32 cellular contexts compared by ENCODE assay signal in the genomic region with DNA sequence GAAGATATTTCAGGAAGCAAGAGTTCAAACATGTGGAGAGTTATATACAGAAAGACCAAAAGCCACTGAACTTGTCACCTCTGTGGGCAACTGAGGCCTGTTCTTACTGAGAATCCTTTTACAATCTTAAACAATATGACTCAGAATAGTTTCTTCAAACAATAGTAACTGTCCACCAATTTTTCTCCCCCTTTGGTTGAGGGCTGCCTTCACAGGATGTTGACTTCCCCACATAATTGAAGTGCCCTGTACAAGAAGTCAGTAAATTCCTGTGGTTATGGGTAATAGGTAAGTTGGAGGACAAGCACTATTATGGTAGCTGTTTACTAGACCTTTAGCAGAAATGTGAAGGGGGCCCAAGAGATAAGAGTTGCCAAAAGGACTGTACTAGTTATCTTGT.
DNase-seq lines count a peak whose midpoint lies in the region; ATAC-seq and TF ChIP-seq lines count a peak whose summit lies in the region.
"Had no signal": no experiment of that assay in that cellular context is flagged by ENCODE, and none has a peak within 500 bp of the region (broad histone marks: within the 10 kb centered on the region; RNA-seq: fewer than 3 reads in every experiment).

No MANE protein-coding gene starts in this region.

- no peaks in the 10 kb centered on the region for H3K27me3 ChIP-seq in endodermal cell (ENCODE audit: control insufficient read depth, insufficient read depth, low read length, poor library complexity, severe bottlenecking)
- H3K27me3 ChIP-seq: BLaER1 treated with 17β-estradiol and CSF1 and Interleukin-3, amounts not matched to agents 10 nM and 100 nM; body of pancreas; gastroesophageal sphincter; hepatocyte; neutrophil; suprapubic skin; upper lobe of left lung had no signal

- H3K27ac ChIP-seq in RWPE1: no peak overlapping the region
- no peak overlapping the region for H3K27ac ChIP-seq in endodermal cell (ENCODE audit: low read depth, low read length)
- H3K27ac ChIP-seq: BLaER1 treated with 17β-estradiol and CSF1 and Interleukin-3, amounts not matched to agents 10 nM and 100 nM; body of pancreas; gastroesophageal sphincter; hepatocyte; HL-60; KMS-11; neutrophil; psoas muscle; skin epidermis; suprapubic skin; upper lobe of left lung had no signal

- H3K4me1 ChIP-seq in endodermal cell (ENCODE audit: control insufficient read depth, insufficient read depth, low read length): no peaks in the 10 kb centered on the region
- H3K4me1 ChIP-seq: BLaER1 treated with 17β-estradiol and CSF1 and Interleukin-3, amounts not matched to agents 10 nM and 100 nM; body of pancreas; gastroesophageal sphincter; psoas muscle; suprapubic skin; upper lobe of left lung had no signal

- H3K4me3 ChIP-seq in fibroblast of pulmonary artery (replicated peaks; ENCODE audit: low read depth, low read length): no peak overlapping the region
- H3K4me3 ChIP-seq in endodermal cell (ENCODE audit: low read length): no peak overlapping the region
- H3K4me3 ChIP-seq: BLaER1 treated with 17β-estradiol and CSF1 and Interleukin-3, amounts not matched to agents 10 nM and 100 nM; body of pancreas; gastroesophageal sphincter; hepatocyte; psoas muscle; skin epidermis; suprapubic skin; upper lobe of left lung had no signal

- no peaks in the 10 kb centered on the region for H3K4me1 Mint-ChIP-seq in endodermal cell
- H3K4me1 Mint-ChIP-seq: activated B cell treated with CpG ODN at 0.5 μM for 24 hours; activated CD4-positive, alpha-beta T cell treated with anti-CD3 and anti-CD28 coated beads, Interleukin-2, amount 10 ng/mL, durations not matched to agents 7 days and 5 days; stimulated activated naive B cell treated with anti-CD40 and anti-IgM and Interleukin-4, amounts not matched to agents 10 μg/mL and 1 μg/mL and 100 μg/mL, for 72 hours had no signal

- CTCF ChIA-PET in RWPE1 (lab: Yijun Ruan, JAX): no interaction called here

- no peak for ATAC-seq in HG02798 (IDR thresholded peaks at IDR 0.05; ENCODE audit: poor library complexity, unreplicated experiment)
- ATAC-seq: body of pancreas; gastroesophageal sphincter; left ventricle myocardium superior; psoas muscle; stimulated activated naive B cell treated with anti-CD40 and anti-IgM and Interleukin-4, amounts not matched to agents 10 μg/mL and 1 μg/mL and 100 μg/mL, for 72 hours had no signal

- no peaks in the 10 kb centered on the region for H3K9me3 Mint-ChIP-seq in endodermal cell

- H3K27me3 Mint-ChIP-seq in endodermal cell (ENCODE audit: insufficient read depth): no peaks in the 10 kb centered on the region
- H3K27me3 Mint-ChIP-seq: activated B cell treated with CpG ODN at 0.5 μM for 24 hours; activated CD4-positive, alpha-beta T cell treated with anti-CD3 and anti-CD28 coated beads, Interleukin-2, amount 10 ng/mL, durations not matched to agents 7 days and 5 days; activated T-cell treated with anti-CD3 and anti-CD28 coated beads, Interleukin-2, amount 50 U/mL, for 24 hours; stimulated activated naive B cell treated with anti-CD40 and anti-IgM and Interleukin-4, amounts not matched to agents 10 μg/mL and 1 μg/mL and 100 μg/mL, for 72 hours had no signal

- H3K4me3 Mint-ChIP-seq in endodermal cell: no peak overlapping the region
- H3K4me3 Mint-ChIP-seq: activated B cell treated with CpG ODN at 0.5 μM for 24 hours; activated CD4-positive, alpha-beta T cell treated with anti-CD3 and anti-CD28 coated beads, Interleukin-2, amount 10 ng/mL, durations not matched to agents 7 days and 5 days; activated T-cell treated with anti-CD3 and anti-CD28 coated beads, Interleukin-2, amount 50 U/mL, for 24 hours; stimulated activated naive B cell treated with anti-CD40 and anti-IgM and Interleukin-4, amounts not matched to agents 10 μg/mL and 1 μg/mL and 100 μg/mL, for 72 hours had no signal

- no peaks in the 10 kb centered on the region for H3K9me3 ChIP-seq in endodermal cell (ENCODE audit: control insufficient read depth, low read length)
- H3K9me3 ChIP-seq: BLaER1 treated with 17β-estradiol and CSF1 and Interleukin-3, amounts not matched to agents 10 nM and 100 nM; body of pancreas; gastroesophageal sphincter; neutrophil; psoas muscle; SK-N-SH; suprapubic skin; upper lobe of left lung had no signal

- TF ChIP-seq CTCF in RWPE1 (conservative IDR thresholded peaks at IDR 0.05; ENCODE audit: low read depth): no peak
- no peak for TF ChIP-seq CTCF in fibroblast of pulmonary artery (IDR thresholded peaks at IDR 0.05; ENCODE audit: low read length, missing control alignments)
- no peak for TF ChIP-seq CTCF in endodermal cell (conservative IDR thresholded peaks at IDR 0.05)

- DNase-seq in H4 (ENCODE audit: low spot score) (peak; percentile 52), RWPE1 (ENCODE audit: low spot score) (peak; percentile 3), fibroblast of pulmonary artery (ENCODE audit: low read depth) (peak; percentile 18), renal cortical epithelial cell (ENCODE audit: low read depth) (peak; percentile 52), NCI-H1092 (lab: John Stamatoyannopoulos, UW) (no peak), endodermal cell (no peak)
- DNase-seq in stimulated activated naive CD4-positive, alpha-beta T cell (lab: John Stamatoyannopoulos, UW): no peak
- DNase-seq: activated B cell treated with CpG ODN at 0.5 μM for 24 hours; activated CD4-positive, alpha-beta T cell treated with anti-CD3 and anti-CD28 coated beads, Interleukin-2, amount 10 ng/mL, durations not matched to agents 7 days and 5 days; activated gamma-delta T cell treated with Interleukin-2 at 50 U/mL for 16 hours; activated T-cell treated with anti-CD3 and anti-CD28 coated beads, Interleukin-2, amount 50 U/mL, for 24 hours; body of pancreas; HCEC 1CT; left ventricle myocardium superior; NCI-H1436 treated with DMSO at 0.1 percent for 48 hours; NCI-H2081 treated with DMSO at 0.1 percent for 48 hours; NCI-H446 treated with DMSO at 0.1 percent for 48 hours; NCI-H82; psoas muscle; RPMI8226; SK-N-SH; stimulated activated naive B cell treated with anti-CD40 and anti-IgM and Interleukin-4, amounts not matched to agents 10 μg/mL and 1 μg/mL and 100 μg/mL, for 72 hours; upper lobe of left lung had no signal

- no peak overlapping the region for H3K9ac ChIP-seq in endodermal cell (ENCODE audit: extremely low read depth, low read length, poor library complexity, severe bottlenecking)
- H3K9ac ChIP-seq: BLaER1 treated with 17β-estradiol and CSF1 and Interleukin-3, amounts not matched to agents 10 nM and 100 nM; KMS-11; SK-N-SH had no signal

- no peaks in the 10 kb centered on the region for H3K36me3 ChIP-seq in endodermal cell (ENCODE audit: control insufficient read depth, insufficient read depth, low read length)
- H3K36me3 ChIP-seq: BLaER1 treated with 17β-estradiol and CSF1 and Interleukin-3, amounts not matched to agents 10 nM and 100 nM; gastroesophageal sphincter; neutrophil; suprapubic skin; upper lobe of left lung had no signal

- peaks cover 3% of the 10 kb centered on the region for H3K36me3 Mint-ChIP-seq in endodermal cell (ENCODE audit: low read depth)
- H3K36me3 Mint-ChIP-seq: stimulated activated naive B cell treated with anti-CD40 and anti-IgM and Interleukin-4, amounts not matched to agents 10 μg/mL and 1 μg/mL and 100 μg/mL, for 72 hours had no signal

- no peak overlapping the region for H3K27ac Mint-ChIP-seq in endodermal cell
- H3K27ac Mint-ChIP-seq: activated B cell treated with CpG ODN at 0.5 μM for 24 hours; activated CD4-positive, alpha-beta T cell treated with anti-CD3 and anti-CD28 coated beads, Interleukin-2, amount 10 ng/mL, durations not matched to agents 7 days and 5 days; activated T-cell treated with anti-CD3 and anti-CD28 coated beads, Interleukin-2, amount 50 U/mL, for 24 hours; stimulated activated naive B cell treated with anti-CD40 and anti-IgM and Interleukin-4, amounts not matched to agents 10 μg/mL and 1 μg/mL and 100 μg/mL, for 72 hours had no signal

- POLR2A ChIA-PET in RWPE1 (lab: Yijun Ruan, JAX; ENCODE audit: low non-redundant PET): no interaction called here

Comparison
In these comparisons a context has a peak if more than half of its experiments do, and no peak if none do; other contexts are left out.
1. DNase-seq: peak in H4 (single experiment), RWPE1 (single experiment), fibroblast of pulmonary artery (single experiment) and renal cortical epithelial cell (single experiment); none in NCI-H1092 (single experiment), stimulated activated naive CD4-positive, alpha-beta T cell (0 of 6) and endodermal cell (single experiment).